Comparison of ENCODE assay signal across 23 cellular contexts in the genomic region with DNA sequence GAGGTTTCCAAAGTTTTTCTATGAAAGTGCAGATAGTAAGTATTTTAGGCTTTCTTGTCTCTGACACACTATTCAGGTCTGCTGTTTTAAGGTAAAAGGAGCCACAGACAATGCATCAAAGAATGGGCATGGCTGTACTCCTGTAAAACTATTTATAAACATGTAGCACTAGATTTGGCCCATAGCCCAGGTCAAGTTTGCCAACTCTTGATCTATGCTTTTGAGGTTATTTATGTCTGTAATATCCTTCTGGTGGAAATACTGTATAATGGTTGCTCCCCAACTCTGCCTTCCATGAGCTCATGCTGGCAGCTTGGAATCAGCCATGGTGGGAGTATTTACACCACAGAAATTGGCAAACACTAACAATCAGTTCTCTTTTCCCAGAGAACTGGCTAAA.
"Had no signal": no experiment of that assay in that cellular context is flagged by ENCODE, and none has a peak within 500 bp of the region (broad histone marks: within the 10 kb centered on the region; RNA-seq: fewer than 3 reads in every experiment).

No MANE protein-coding gene starts in this region.

- H3K4me3 ChIP-seq: SJCRH30 had no signal

- H3K27me3 ChIP-seq: SJCRH30 had no signal

- ATAC-seq: activated T-cell treated with anti-CD3 and anti-CD28 coated beads, Interleukin-2, amount 50 U/mL, for 4 hours had no signal

- FAIRE-seq: colon had no signal

- DNase-seq: activated CD4-positive, alpha-beta memory T cell treated with anti-CD3 and anti-CD28 coated beads for 36 hours; activated CD4-positive, alpha-beta T cell treated with anti-CD3 and anti-CD28 coated beads, Interleukin-2, amount 10 ng/mL, durations not matched to agents 7 days and 5 days; activated CD4-positive, CD25-positive, alpha-beta regulatory T cell; activated CD8-positive, alpha-beta memory T cell treated with anti-CD3 and anti-CD28 coated beads for 24 hours; activated gamma-delta T cell; activated naive CD4-positive, alpha-beta T cell treated with anti-CD3 and anti-CD28 coated beads for 36 hours; activated T-cell treated with anti-CD3 and anti-CD28 coated beads, Interleukin-2, amount 50 U/mL, for 4 hours; cerebellar nuclear complex; KBM-7; NCI-H1105 treated with DMSO at 0.1 percent for 48 hours; NCI-H146; NCI-H187 treated with DMSO at 0.1 percent for 48 hours; NCI-H2081 treated with DMSO at 0.1 percent for 48 hours; NCI-H446 treated with DMSO at 0.1 percent for 48 hours; NCI-H524 treated with DMSO at 0.1 percent for 48 hours; NCI-H774; Right ventricle myocardium superior; SJCRH30; SK-N-SH; T-helper 1 cell had no signal

- H3K9ac ChIP-seq: SK-N-SH had no signal

- H3K9me3 ChIP-seq: SK-N-SH had no signal

- H3K4me2 ChIP-seq: SK-N-SH had no signal

- H3K27ac ChIP-seq: RWPE1, SJCRH30, VCaP had no signal

- H3K4me1 ChIP-seq: SJCRH30 had no signal

- H3K36me3 ChIP-seq: SJCRH30 had no signal
